Comparison of ENCODE assay signal across 17 cellular contexts in genomic region chrX:66625525-66625924, GRCh38. TPM values are rescaled to one million over a fixed set of nuclear protein-coding genes. Genes with fewer than 3 reads are reported as not detected.
DNase-seq lines count a peak whose midpoint lies in the region; ATAC-seq and TF ChIP-seq lines count a peak whose summit lies in the region.
"Had no signal": no experiment of that assay in that cellular context is flagged by ENCODE, and none has a peak within 500 bp of the region (broad histone marks: within the 10 kb centered on the region; RNA-seq: fewer than 3 reads in every experiment).

No MANE protein-coding gene starts in this region.

- no peak overlapping the region for H3K14ac ChIP-seq in trophoblast cell (ENCODE audit: low read length)

- H3K36me3 ChIP-seq in MM.1S (replicated peaks; ENCODE audit: insufficient read depth, low read length) = no peaks in the 10 kb centered on the region
- H3K36me3 ChIP-seq in trophoblast cell (ENCODE audit: control insufficient read depth in 1 of 2, insufficient read depth in 2 of 2, low read length in 2 of 2) = peaks cover 0 to 1% of the 10 kb centered on the region in 2 experiments
- H3K36me3 ChIP-seq: BE2C, esophagus squamous epithelium had no signal

- no CpG with 5 or more reads among the region's 3 CpGs for WGBS in trophoblast cell (ENCODE audit: extremely low coverage, insufficient coverage, insufficient read length)

- H3K23ac ChIP-seq in trophoblast cell (ENCODE audit: low read length) = no peak overlapping the region

- H2BK12ac ChIP-seq in trophoblast cell (ENCODE audit: low read length) = no peak overlapping the region

- no peaks in the 10 kb centered on the region for H3K79me1 ChIP-seq in trophoblast cell (ENCODE audit: low read length)

- H3K4me1 ChIP-seq in MM.1S (ENCODE audit: low read length) = peaks cover 6% of the 10 kb centered on the region
- no peaks in the 10 kb centered on the region for H3K4me1 ChIP-seq in trophoblast cell (ENCODE audit: control insufficient read depth in 1 of 2, insufficient read depth in 2 of 2, low read length in 2 of 2)
- H3K4me1 ChIP-seq: BE2C, esophagus squamous epithelium had no signal

- no peaks in the 10 kb centered on the region for H4K20me1 ChIP-seq in MM.1S (ENCODE audit: insufficient read depth, low read length)

- H3K4me2 ChIP-seq in MM.1S (ENCODE audit: low read depth, low read length) = no peak overlapping the region
- no peak overlapping the region for H3K4me2 ChIP-seq in trophoblast cell (ENCODE audit: low read length)

- no peaks in the 10 kb centered on the region for H3K27me3 ChIP-seq in MM.1S (replicated peaks; ENCODE audit: insufficient read depth, low read length)
- H3K27me3 ChIP-seq in trophoblast cell (ENCODE audit: insufficient read depth, low read length) = no peaks in the 10 kb centered on the region
- H3K27me3 ChIP-seq: BE2C, esophagus squamous epithelium had no signal

- no peak overlapping the region for H3K9ac ChIP-seq in MM.1S (ENCODE audit: low read length)
- no peak overlapping the region for H3K9ac ChIP-seq in trophoblast cell (ENCODE audit: low read length)

- H2AFZ ChIP-seq in MM.1S (ENCODE audit: low read length) (no peak overlapping the region), trophoblast cell (ENCODE audit: insufficient read depth, low read length, poor library complexity) (no peak overlapping the region)

- no peak overlapping the region for H2AK5ac ChIP-seq in trophoblast cell (ENCODE audit: low read length)

- no peaks in the 10 kb centered on the region for H3K9me3 ChIP-seq in MM.1S (replicated peaks; ENCODE audit: insufficient read depth, low read length)
- H3K9me3 ChIP-seq in trophoblast cell (ENCODE audit: insufficient read depth, low read depth, low read length) = no peaks in the 10 kb centered on the region
- H3K9me3 ChIP-seq: BE2C, esophagus squamous epithelium had no signal

- H3K9me2 ChIP-seq in MM.1S (replicated peaks; ENCODE audit: insufficient read depth, low read length) = no peaks in the 10 kb centered on the region

- H3K27ac ChIP-seq in MM.1S (ENCODE audit: low read length) = peak overlapping the region; percentile 25; the same call in 1 of the 2 replicates
- H3K27ac ChIP-seq in trophoblast cell (ENCODE audit: low read depth, low read length) = no peak overlapping the region
- H3K27ac ChIP-seq: esophagus squamous epithelium had no signal

- DNase-seq in MM.1S (peak; percentile 83), NCI-H128 (lab: John Stamatoyannopoulos, UW; ENCODE audit: unreplicated experiment) (no peak), trophoblast cell (no peak), HPDE6-E6E7 (ENCODE audit: extremely low spot score) (no peak)
- DNase-seq: BE2C; esophagus squamous epithelium; HFFc6; hypothalamus; NCI-H1092 treated with DMSO at 0.1 percent for 48 hours; NCI-H510A; stimulated activated CD4-positive, alpha-beta T cell treated with anti-CD3 and anti-CD28 coated beads, Interleukin-4, amount 100 ng/mL, for 24 hours; stimulated activated naive CD8-positive, alpha-beta T cell treated with anti-CD3 and anti-CD28 coated beads, Interleukin-15, Interleukin-2, amounts not matched to agents 100 U/mL and 50 U/mL, for 24 hours; T-helper 17 cell had no signal

- H3K4me3 ChIP-seq in MM.1S (ENCODE audit: low read length) = no peak overlapping the region
- H3K4me3 ChIP-seq in trophoblast cell (ENCODE audit: low read depth, low read length) = no peak overlapping the region
- H3K4me3 ChIP-seq: esophagus squamous epithelium had no signal

- no peak overlapping the region for H4K12ac ChIP-seq in trophoblast cell (ENCODE audit: low read depth, low read length)

- H3F3A ChIP-seq in MM.1S (ENCODE audit: insufficient read depth, low read length) = no peaks in the 10 kb centered on the region

- H3K18ac ChIP-seq in trophoblast cell (ENCODE audit: low read length) = no peak overlapping the region

- H3K79me2 ChIP-seq in MM.1S (ENCODE audit: low read length) = peaks cover 9% of the 10 kb centered on the region
- H3K79me2 ChIP-seq in trophoblast cell (ENCODE audit: control insufficient read depth, insufficient read depth, low read length, poor library complexity) = peaks cover 3% of the 10 kb centered on the region

- ATAC-seq in GM18858 (IDR thresholded peaks at IDR 0.05; ENCODE audit: unreplicated experiment) (peak; percentile 79), GM21390 (IDR thresholded peaks at IDR 0.05; ENCODE audit: unreplicated experiment) (peak; percentile 88), HG02981 (IDR thresholded peaks at IDR 0.05; ENCODE audit: unreplicated experiment) (peak; percentile 90), HG02840 (IDR thresholded peaks at IDR 0.05; ENCODE audit: low FRiP score, unreplicated experiment) (no peak)
- ATAC-seq: stimulated activated naive CD8-positive, alpha-beta T cell treated with anti-CD3 and anti-CD28 coated beads, Interleukin-15, Interleukin-2, amounts not matched to agents 100 U/mL and 50 U/mL, for 24 hours; T-helper 17 cell had no signal

- no peak overlapping the region for H2BK120ac ChIP-seq in trophoblast cell (ENCODE audit: insufficient read depth, low read length, poor library complexity)

- H4K8ac ChIP-seq in trophoblast cell (ENCODE audit: low read depth, low read length) = no peak overlapping the region

- H3K4ac ChIP-seq in trophoblast cell (ENCODE audit: low read depth, low read length) = no peak overlapping the region

- H2BK5ac ChIP-seq in trophoblast cell (ENCODE audit: low read depth, low read length, poor library complexity) = no peak overlapping the region

- H4K91ac ChIP-seq in trophoblast cell (ENCODE audit: low read depth, low read length) = no peak overlapping the region

- no peak for TF ChIP-seq CTCF in MM.1S (IDR thresholded peaks at IDR 0.05; ENCODE audit: low read length)

RNA-seq across cellular contexts. Expression of gene EDA2R, which starts 13.4 kb away (rescaled TPM):
- polyA plus RNA-seq in trophoblast cell (2013) = 7.9 and 8.8 TPM in 2 replicates
